Comparison of ENCODE assay signal across 25 cellular contexts in the genomic region with DNA sequence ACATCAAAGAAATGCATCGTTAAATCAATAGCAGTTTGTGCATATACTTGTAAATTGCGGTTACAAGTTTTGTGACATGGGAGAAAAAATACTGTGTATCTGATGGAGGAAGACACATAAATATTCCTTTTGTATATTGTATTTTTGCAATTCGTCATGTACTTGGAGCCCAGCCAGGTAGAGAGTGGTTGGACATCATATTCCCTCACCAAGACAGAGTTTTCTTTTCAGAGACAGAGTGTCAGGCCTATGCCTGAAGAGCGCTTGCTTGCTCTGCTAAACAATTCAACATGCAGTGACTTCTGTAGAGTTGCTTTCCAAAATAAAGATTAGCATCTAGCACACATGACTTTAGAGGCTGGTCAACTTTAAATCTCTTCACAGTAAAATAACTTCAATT. TPM values are rescaled to one million over a fixed set of nuclear protein-coding genes. Genes with fewer than 3 reads are reported as not detected.
A peak's percentile ranks its signal among the peaks of the same experiment; 100 is the strongest.
DNase-seq lines count a peak whose midpoint lies in the region; FAIRE-seq and TF ChIP-seq lines count a peak whose summit lies in the region.
"Had no signal": no experiment of that assay in that cellular context is flagged by ENCODE, and none has a peak within 500 bp of the region (broad histone marks: within the 10 kb centered on the region; RNA-seq: fewer than 3 reads in every experiment).

No MANE protein-coding gene starts in this region.

- H3K4me1 ChIP-seq in GM23248 (ENCODE audit: insufficient read depth) (peaks cover 2% of the 10 kb centered on the region; the same call in 1 of the 2 replicates), H1 (replicated peaks in 1 of 4; ENCODE audit: control insufficient read depth in 3 of 4, insufficient read depth in 4 of 4, low read length in 3 of 4) (peaks cover 0 to 3% (median 0%) of the 10 kb centered on the region in 4 experiments; a peak in 3 of 7 replicates)
- H3K4me1 ChIP-seq: tibial nerve had no signal

- POLR2A ChIA-PET in H1 (lab: Charles Lee; ENCODE audit: partially characterized antibody) = no interaction called here

- H3K9me2 ChIP-seq in GM23248 (ENCODE audit: insufficient read depth) = no peaks in the 10 kb centered on the region

- H3K4ac ChIP-seq in H1 (replicated peaks; ENCODE audit: insufficient read length, low read depth, low read length) = no peak overlapping the region

- peak overlapping the region; percentile 52 to 80 (median 77) for H3K27ac Mint-ChIP-seq in nephron
- no peak overlapping the region for H3K27ac Mint-ChIP-seq in T-helper 2 cell treated with Interferon-gamma antibody and Interleukin-4, amounts not matched to agents 5 μg/mL and 100 μg/mL, for 36 hours
- H3K27ac Mint-ChIP-seq: CD8-positive, alpha-beta T cell; T-helper 17 cell had no signal

- H3K4me2 ChIP-seq in GM23248 (ENCODE audit: unreplicated experiment) (no peak overlapping the region), H1 (ENCODE audit: insufficient read depth in 1 of 2, low read depth in 2 of 2, low read length in 2 of 2) (no peak overlapping the region)

- H2BK12ac ChIP-seq in H1 (ENCODE audit: low read depth, low read length) = no peak overlapping the region

- no peak overlapping the region for H2AFZ ChIP-seq in GM23248
- no peak overlapping the region for H2AFZ ChIP-seq in H1 (ENCODE audit: low read length)

- H3K27me3 Mint-ChIP-seq in nephron (ENCODE audit: low read depth) = no peaks in the 10 kb centered on the region
- no peaks in the 10 kb centered on the region for H3K27me3 Mint-ChIP-seq in T-helper 2 cell treated with Interferon-gamma antibody and Interleukin-4, amounts not matched to agents 5 μg/mL and 100 μg/mL, for 36 hours (ENCODE audit: low read depth)

- 35 to 38% methylated on average over 4 of the region's 4 CpGs for WGBS in GM23248 (ENCODE audit: low coverage in 1 of 2, low lambda C conversion rate in 2 of 2, missing lambda C conversion rate in 2 of 2), 2 experiments
- WGBS in H1 (ENCODE audit: extremely low coverage in 1 of 2, insufficient coverage in 1 of 2, insufficient read length in 1 of 2, insufficient replicate concordance in 2 of 2, low coverage in 1 of 2, low lambda C conversion rate in 2 of 2, missing lambda C conversion rate in 1 of 2), 2 experiments = 81% methylated on average over 4 of the region's 4 CpGs; no CpG with 5 or more reads in 1 of the 2 experiments

- H3K79me1 ChIP-seq in H1 (ENCODE audit: low read depth, low read length) = no peaks in the 10 kb centered on the region

- no peaks in the 10 kb centered on the region for H3K9me3 Mint-ChIP-seq in nephron
- no peaks in the 10 kb centered on the region for H3K9me3 Mint-ChIP-seq in T-helper 2 cell treated with Interferon-gamma antibody and Interleukin-4, amounts not matched to agents 5 μg/mL and 100 μg/mL, for 36 hours
- H3K9me3 Mint-ChIP-seq: CD8-positive, alpha-beta T cell had no signal

- TF ChIP-seq EP300 in H1 (IDR thresholded peaks at IDR 0.05; ENCODE audit: borderline replicate concordance in 1 of 2, low read depth in 2 of 2, low read length in 2 of 2) = no peak

- DNase-seq in GM23248 (peak; percentile 42), NCI-H69 (lab: John Stamatoyannopoulos, UW) (peak; percentile 61), H1 (ENCODE audit: low read depth in 1 of 2, low spot score in 2 of 2) (no peak), NCI-H524 (lab: John Stamatoyannopoulos, UW) (no peak), COR-L47 (lab: John Stamatoyannopoulos, UW) (no peak), NCI-H82 treated with DMSO at 0.1 percent for 48 hours (lab: John Stamatoyannopoulos, UW; ENCODE audit: unreplicated experiment) (no peak)
- no peak for DNase-seq in T-helper 2 cell treated with Interferon-gamma antibody and Interleukin-4, amounts not matched to agents 5 μg/mL and 100 μg/mL, for 36 hours (ENCODE audit: low spot score)
- DNase-seq: activated CD4-positive, alpha-beta T cell treated with anti-CD3 and anti-CD28 coated beads, Interleukin-2, amount 50 U/mL, for 48 hours; activated gamma-delta T cell treated with Interleukin-2 at 50 U/mL for 16 hours; CD8-positive, alpha-beta T cell; DMS79; glutamatergic neuron; Kasumi-1; midbrain; NCI-H1105; NCI-H2081 treated with DMSO at 0.1 percent for 48 hours; NCI-H774; OCI-M1; SHP77; stimulated activated naive CD4-positive, alpha-beta T cell; T-helper 17 cell; WERI-Rb-1 had no signal

- H3K79me2 ChIP-seq in GM23248 (ENCODE audit: insufficient read depth) (no peaks in the 10 kb centered on the region), H1 (ENCODE audit: control insufficient read depth in 1 of 2, insufficient read depth in 2 of 2, low read length in 2 of 2) (no peaks in the 10 kb centered on the region)

- TF ChIP-seq POLR2A in H1 (IDR thresholded peaks at IDR 0.05; ENCODE audit: control extremely low read depth in 1 of 2, low read depth in 2 of 2, low read length in 2 of 2) = no peak

- no peak overlapping the region for H4K5ac ChIP-seq in H1 (ENCODE audit: insufficient read length, low read depth, low read length)

- CTCF ChIA-PET in H1 (lab: Charles Lee; ENCODE audit: partially characterized antibody) = no interaction called here

- H2BK15ac ChIP-seq in H1 (ENCODE audit: low read length) = no peak overlapping the region

- H3K9me3 ChIP-seq in GM23248 (ENCODE audit: low read depth) (no peaks in the 10 kb centered on the region), H1 (ENCODE audit: insufficient read depth in 2 of 2, low read depth in 1 of 2, low read length in 1 of 2) (no peaks in the 10 kb centered on the region)
- H3K9me3 ChIP-seq: adrenal gland, tibial nerve had no signal

- H3K4me1 Mint-ChIP-seq in nephron = peaks cover 31% of the 10 kb centered on the region
- no peaks in the 10 kb centered on the region for H3K4me1 Mint-ChIP-seq in T-helper 2 cell treated with Interferon-gamma antibody and Interleukin-4, amounts not matched to agents 5 μg/mL and 100 μg/mL, for 36 hours (ENCODE audit: low read depth)
- H3K4me1 Mint-ChIP-seq: T-helper 17 cell had no signal

- H2BK20ac ChIP-seq in H1 (ENCODE audit: low read length) = no peak overlapping the region

- H3K56ac ChIP-seq in H1 (replicated peaks; ENCODE audit: insufficient read length, low read depth, low read length) = no peak overlapping the region

- H3K36me3 Mint-ChIP-seq in nephron (ENCODE audit: low read depth) = peaks cover 16% of the 10 kb centered on the region
- H3K36me3 Mint-ChIP-seq in T-helper 2 cell treated with Interferon-gamma antibody and Interleukin-4, amounts not matched to agents 5 μg/mL and 100 μg/mL, for 36 hours (ENCODE audit: low read depth) = no peaks in the 10 kb centered on the region
- H3K36me3 Mint-ChIP-seq: CD8-positive, alpha-beta T cell had no signal

- H3K23ac ChIP-seq in H1 (ENCODE audit: insufficient read length) = no peak overlapping the region

- no peaks in the 10 kb centered on the region for H3F3A ChIP-seq in GM23248 (ENCODE audit: insufficient read depth)

- H4K91ac ChIP-seq in H1 (replicated peaks; ENCODE audit: insufficient read length, low read length) = no peak overlapping the region

- no peak overlapping the region for H3K14ac ChIP-seq in H1 (ENCODE audit: insufficient read length)

- no peak for TF ChIP-seq RAD21 in H1 (IDR thresholded peaks at IDR 0.05 in 1 of 2, conservative IDR thresholded peaks at IDR 0.05 in 1 of 2; ENCODE audit: low read depth in 2 of 2, low read length in 2 of 2)

- no peak overlapping the region for H4K8ac ChIP-seq in H1 (ENCODE audit: extremely low read depth, insufficient read depth, low read length)

- H3K27ac ChIP-seq in GM23248 (no peak overlapping the region), H1 (ENCODE audit: low read depth, low read length) (no peak overlapping the region)
- H3K27ac ChIP-seq: adrenal gland, tibial nerve, WERI-Rb-1 had no signal

- TF ChIP-seq CTCF in H1 (IDR thresholded peaks at IDR 0.05; ENCODE audit: control extremely low read depth in 1 of 3, insufficient read depth in 1 of 3, low read depth in 1 of 3, low read length in 3 of 3) = no peak
- no peak for TF ChIP-seq CTCF in nephron (IDR thresholded peaks at IDR 0.05; ENCODE audit: unreplicated experiment in 3 of 3)

- no peak overlapping the region for H3K9ac ChIP-seq in GM23248
- H3K9ac ChIP-seq in H1 (replicated peaks in 1 of 4; ENCODE audit: extremely low read depth in 1 of 4, low read depth in 3 of 4, low read length in 3 of 4) = no peak overlapping the region

- no peaks in the 10 kb centered on the region for H4K20me1 ChIP-seq in GM23248 (ENCODE audit: insufficient read depth)
- H4K20me1 ChIP-seq in H1 (replicated peaks in 1 of 2; ENCODE audit: control insufficient read depth in 1 of 2, insufficient read depth in 2 of 2, low read length in 2 of 2) = no peaks in the 10 kb centered on the region

- no peak overlapping the region for H2BK120ac ChIP-seq in H1 (replicated peaks; ENCODE audit: low read depth, low read length)

- no peaks in the 10 kb centered on the region for H3K27me3 ChIP-seq in GM23248 (replicated peaks; ENCODE audit: insufficient read depth)
- H3K27me3 ChIP-seq in H1 (replicated peaks in 1 of 4; ENCODE audit: control insufficient read depth in 3 of 4, extremely low read depth in 1 of 4, insufficient read depth in 3 of 4, low read length in 3 of 4) = no peaks in the 10 kb centered on the region
- H3K27me3 ChIP-seq: adrenal gland had no signal

- in situ Hi-C loops in GM23248 (cut with MboI) = loop anchor here (25.0 kb wide), 1 partner anchor 762 kb away; no protein-coding TSS in a partner anchor

- H3K4me3 ChIP-seq in GM23248 (no peak overlapping the region), H1 (ENCODE audit: extremely low read depth in 1 of 4, insufficient read depth in 2 of 4, low read depth in 3 of 4, low read length in 4 of 4) (no peak overlapping the region)
- H3K4me3 ChIP-seq: adrenal gland, tibial nerve had no signal

- no peaks in the 10 kb centered on the region for H3K23me2 ChIP-seq in H1 (ENCODE audit: low read depth, low read length)

- H2AK5ac ChIP-seq in H1 (ENCODE audit: low read depth, low read length) = no peak overlapping the region

- H3K4me3 Mint-ChIP-seq in nephron = no peak overlapping the region
- no peak overlapping the region for H3K4me3 Mint-ChIP-seq in T-helper 2 cell treated with Interferon-gamma antibody and Interleukin-4, amounts not matched to agents 5 μg/mL and 100 μg/mL, for 36 hours
- H3K4me3 Mint-ChIP-seq: CD8-positive, alpha-beta T cell; T-helper 17 cell had no signal

- H3K36me3 ChIP-seq in GM23248 (ENCODE audit: low read depth) (no peaks in the 10 kb centered on the region), H1 (ENCODE audit: control insufficient read depth in 2 of 4, insufficient read depth in 4 of 4, low read length in 3 of 4) (no peaks in the 10 kb centered on the region)
- H3K36me3 ChIP-seq: adrenal gland, tibial nerve, WERI-Rb-1 had no signal

- FAIRE-seq in H1 (lab: Jason Lieb, UNC) = peak; percentile 19

- no peak overlapping the region for H2BK5ac ChIP-seq in H1 (ENCODE audit: low read depth, low read length)

- no peak overlapping the region for H3K18ac ChIP-seq in H1 (ENCODE audit: extremely low read depth, low read length)

RNA-seq across cellular contexts. Expression of gene MEIS2, which starts 24.8 kb away (rescaled TPM):
- total RNA-seq in GM23248 (2014; rRNA removed; shearing (Covaris generic)) = 23.7 and 29.3 TPM in 2 replicates
- polyA plus RNA-seq in GM23248 (2016; fragmentation: Nextera tagmentation; extraction: Ambion mirVana) (24.1 and 26.2 TPM in 2 replicates), H1 (2011; rRNA removed) (1.2 and 1.3 TPM in 2 replicates)
- total RNA-seq in H1 (2021; fragmentation: NEBNext Ultra II Directional; extraction: Animal tissue kit (Norgen Biotek cat#: 25700)) = 0.22 and 0.65 TPM in 2 replicates
- 0.41 TPM for polyA plus RNA-seq in H1 (2011; cell fraction: cytosol; rRNA removed)
- 2.1 TPM for polyA plus RNA-seq in H1 (2011; cell fraction: nucleus; rRNA removed)
- polyA plus RNA-seq in H1 (2012, experiment 1 of 2) = 0.25 to 1.9 TPM (median 0.37 TPM) in 4 replicates
- 0.08 TPM for polyA plus RNA-seq in H1 (2012, experiment 2 of 2)
- 0.16 TPM for polyA plus RNA-seq in H1 (2013, experiment 1 of 2)
- polyA plus RNA-seq in H1 (2013, experiment 2 of 2) = 0.24 TPM
- 0.88 and 2.0 TPM in 2 replicates for polyA minus RNA-seq in H1 (2011; rRNA and poly(A)+ RNA removed)
- not detected for polyA minus RNA-seq in H1 (2011; cell fraction: cytosol; rRNA and poly(A)+ RNA removed)
- 4.5 TPM for polyA minus RNA-seq in H1 (2011; cell fraction: nucleus; rRNA and poly(A)+ RNA removed)
- total RNA-seq: CD8-positive, alpha-beta T cell; T-helper 17 cell had no signal

Comparison
In these comparisons a context has a peak if more than half of its experiments do, and no peak if none do; other contexts are left out.
1. DNase-seq: peak in GM23248 (single experiment) and NCI-H69 (single experiment); none in H1 (0 of 2), NCI-H524 (0 of 2), COR-L47 (single experiment), T-helper 2 cell treated with Interferon-gamma antibody and Interleukin-4, amounts not matched to agents 5 μg/mL and 100 μg/mL, for 36 hours (single experiment) and NCI-H82 treated with DMSO at 0.1 percent for 48 hours (single experiment).
2. RNA of gene MEIS2, which starts 24.8 kb away (total RNA-seq): 23.7 to 29.3 TPM in GM23248; 0.22 to 0.65 TPM in H1; every median in the first group is over 10 times any median in the second.